Comparison of ENCODE assay signal across 14 cellular contexts in genomic region chr17:61459968-61460718, GRCh38. TPM values are rescaled to one million over a fixed set of nuclear protein-coding genes. Genes with fewer than 3 reads are reported as not detected.
"Had no signal": no experiment of that assay in that cellular context is flagged by ENCODE, and none has a peak within 500 bp of the region (broad histone marks: within the 10 kb centered on the region; RNA-seq: fewer than 3 reads in every experiment).

No MANE protein-coding gene starts in this region.

- H3K9me3 ChIP-seq: mucosa of descending colon, prostate gland had no signal

- H3K4me3 ChIP-seq: mucosa of descending colon, prostate gland had no signal

- H3K36me3 ChIP-seq: prostate gland had no signal

- H3K27ac ChIP-seq: prostate gland, VCaP had no signal

- H3K4me1 ChIP-seq: prostate gland had no signal

- DNase-seq: activated CD4-positive, alpha-beta memory T cell treated with anti-CD3 and anti-CD28 coated beads, Interleukin-2, amount 10 ng/mL, durations not matched to agents 7 days and 5 days; activated CD4-positive, alpha-beta T cell treated with anti-CD3 and anti-CD28 coated beads for 36 hours; activated gamma-delta T cell; amygdala; erythroblast; hypothalamus; mammary epithelial cell; mucosa of descending colon; nucleus accumbens; stimulated activated CD4-positive, alpha-beta T cell treated with anti-CD3 and anti-CD28 coated beads, Interleukin-4, amount 100 ng/mL, for 24 hours; T-helper 9 cell had no signal

RNA-seq across cellular contexts. Expression of gene TBX4, which starts 7.9 kb away (rescaled TPM):
- total RNA-seq: activated CD4-positive, alpha-beta memory T cell treated with anti-CD3 and anti-CD28 coated beads, Interleukin-2, amount 10 ng/mL, durations not matched to agents 7 days and 5 days; activated CD4-positive, alpha-beta T cell treated with anti-CD3 and anti-CD28 coated beads for 36 hours; mucosa of descending colon; naive thymus-derived CD8-positive, alpha-beta T cell had no signal
